ENCODE assay signal across 9 cellular contexts in the genomic region with DNA sequence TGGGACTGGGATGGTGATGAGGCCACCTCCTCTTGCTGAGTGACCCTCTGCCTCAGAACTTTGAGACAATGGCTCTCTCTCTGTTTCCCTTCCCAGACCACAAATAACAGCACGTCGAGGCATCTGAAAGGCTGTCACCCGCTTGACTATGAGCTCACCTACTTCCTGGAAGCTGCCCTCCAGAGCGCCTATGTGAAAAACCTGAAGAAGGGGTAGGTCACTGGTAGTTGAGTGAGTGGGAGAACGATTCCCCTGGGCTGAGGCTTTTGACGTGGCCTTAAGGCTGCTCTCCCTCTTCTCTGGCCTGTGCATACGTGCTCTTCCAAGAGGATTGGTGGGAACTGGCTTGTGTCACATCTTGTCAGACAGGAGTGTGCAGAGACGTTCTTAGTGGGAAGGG. TPM values are rescaled to one million over a fixed set of nuclear protein-coding genes. Genes with fewer than 3 reads are reported as not detected.
DNase-seq lines count a peak whose midpoint lies in the region; ATAC-seq and TF ChIP-seq lines count a peak whose summit lies in the region.
"Had no signal": no experiment of that assay in that cellular context is flagged by ENCODE, and none has a peak within 500 bp of the region (broad histone marks: within the 10 kb centered on the region; RNA-seq: fewer than 3 reads in every experiment).

No MANE protein-coding gene starts in this region.

- no peak overlapping the region for H4K91ac ChIP-seq in trophoblast cell (ENCODE audit: low read depth, low read length)

- H3K79me1 ChIP-seq in trophoblast cell (ENCODE audit: low read length), result no peaks in the 10 kb centered on the region

- H3K9ac ChIP-seq in trophoblast cell (ENCODE audit: low read length), result no peak overlapping the region

- H2AFZ ChIP-seq in trophoblast cell (ENCODE audit: insufficient read depth, low read length, poor library complexity), result no peak overlapping the region

- H3K4me3 Mint-ChIP-seq in activated CD8-positive, alpha-beta memory T cell treated with anti-CD3 and anti-CD28 coated beads, Interleukin-2, amount 10 ng/mL, durations not matched to agents 7 days and 5 days, result peak overlapping the region; percentile 46

- H4K8ac ChIP-seq in trophoblast cell (ENCODE audit: low read depth, low read length), result peak overlapping the region; percentile 40

- H2BK12ac ChIP-seq in trophoblast cell (ENCODE audit: low read length), result no peak overlapping the region

- no peak overlapping the region for H4K12ac ChIP-seq in trophoblast cell (ENCODE audit: low read depth, low read length)

- H3K18ac ChIP-seq in trophoblast cell (ENCODE audit: low read length), result no peak overlapping the region

- H3K9me3 Mint-ChIP-seq in activated CD8-positive, alpha-beta memory T cell treated with anti-CD3 and anti-CD28 coated beads, Interleukin-2, amount 10 ng/mL, durations not matched to agents 7 days and 5 days (ENCODE audit: low read depth), result no peaks in the 10 kb centered on the region

- WGBS in trophoblast cell (ENCODE audit: extremely low coverage, insufficient coverage, insufficient read length), result no CpG with 5 or more reads among the region's 8 CpGs

- peak; percentile 32 for ATAC-seq in HG02885 (IDR thresholded peaks at IDR 0.05; ENCODE audit: poor library complexity, unreplicated experiment)
- ATAC-seq in activated CD8-positive, alpha-beta memory T cell treated with anti-CD3 and anti-CD28 coated beads, Interleukin-2, amount 10 ng/mL, durations not matched to agents 7 days and 5 days, result peak; percentile 83
- no peak for ATAC-seq in GM18502 (IDR thresholded peaks at IDR 0.05; ENCODE audit: poor library complexity, unreplicated experiment)

- H3K4me2 ChIP-seq in trophoblast cell (ENCODE audit: low read length), result no peak overlapping the region

- H2AK5ac ChIP-seq in trophoblast cell (ENCODE audit: low read length), result no peak overlapping the region

- H3K4ac ChIP-seq in trophoblast cell (ENCODE audit: low read depth, low read length), result no peak overlapping the region

- H3K27me3 Mint-ChIP-seq in activated CD8-positive, alpha-beta memory T cell treated with anti-CD3 and anti-CD28 coated beads, Interleukin-2, amount 10 ng/mL, durations not matched to agents 7 days and 5 days, result no peaks in the 10 kb centered on the region

- H3K36me3 Mint-ChIP-seq in activated CD8-positive, alpha-beta memory T cell treated with anti-CD3 and anti-CD28 coated beads, Interleukin-2, amount 10 ng/mL, durations not matched to agents 7 days and 5 days, result peaks cover 28% of the 10 kb centered on the region

- H3K27me3 ChIP-seq in trophoblast cell (ENCODE audit: insufficient read depth, low read length), result no peaks in the 10 kb centered on the region

- TF ChIP-seq CTCF in GM12865 (IDR thresholded peaks at IDR 0.05; ENCODE audit: insufficient read depth, low read depth, low read length, missing control alignments), result no peak

- no peak overlapping the region for H2BK5ac ChIP-seq in trophoblast cell (ENCODE audit: low read depth, low read length, poor library complexity)

- no peaks in the 10 kb centered on the region for H3K79me2 ChIP-seq in trophoblast cell (ENCODE audit: control insufficient read depth, insufficient read depth, low read length, poor library complexity)

- H3K27ac Mint-ChIP-seq in activated CD8-positive, alpha-beta memory T cell treated with anti-CD3 and anti-CD28 coated beads, Interleukin-2, amount 10 ng/mL, durations not matched to agents 7 days and 5 days, result peak overlapping the region; percentile 91

- H3K4me1 ChIP-seq in trophoblast cell (ENCODE audit: control insufficient read depth in 1 of 2, insufficient read depth in 2 of 2, low read length in 2 of 2), result peaks cover 12 to 20% of the 10 kb centered on the region in 2 experiments

- H3K27ac ChIP-seq in trophoblast cell (ENCODE audit: low read depth, low read length), result peak overlapping the region; percentile 22

- H3K23ac ChIP-seq in trophoblast cell (ENCODE audit: low read length), result no peak overlapping the region

- no peak overlapping the region for H2BK120ac ChIP-seq in trophoblast cell (ENCODE audit: insufficient read depth, low read length, poor library complexity)

- H3K36me3 ChIP-seq in trophoblast cell (ENCODE audit: control insufficient read depth in 1 of 2, insufficient read depth in 2 of 2, low read length in 2 of 2), result peaks cover 43 to 51% of the 10 kb centered on the region in 2 experiments

- H3K9me3 ChIP-seq in trophoblast cell (ENCODE audit: insufficient read depth, low read depth, low read length), result no peaks in the 10 kb centered on the region

- H3K14ac ChIP-seq in trophoblast cell (ENCODE audit: low read length), result no peak overlapping the region

- CTCF ChIA-PET in activated CD8-positive, alpha-beta memory T cell treated with anti-CD3 and anti-CD28 coated beads, Interleukin-2, amount 10 ng/mL, durations not matched to agents 7 days and 5 days (lab: Charles Lee), result interaction anchor here (1.0 to 2.0 kb wide), 3 partner anchors 10 to 344 kb away, joined by 3 to 4 read pairs (median 3); no protein-coding TSS in a partner anchor

- DNase-seq in GM12865 (ENCODE audit: low read depth) (peak; percentile 70), trophoblast cell (no peak), GF-D8 (lab: John Stamatoyannopoulos, UW) (no peak), NCI-H2029 treated with DMSO at 0.1 percent for 48 hours (lab: John Stamatoyannopoulos, UW) (no peak)
- DNase-seq in activated CD8-positive, alpha-beta memory T cell treated with anti-CD3 and anti-CD28 coated beads, Interleukin-2, amount 10 ng/mL, durations not matched to agents 7 days and 5 days, result peak; percentile 72
- DNase-seq: activated effector memory CD4-positive, alpha-beta T cell treated with anti-CD3 and anti-CD28 coated beads, Interleukin-2, amount 50 U/mL, for 16 hours; NCI-H526 treated with DMSO at 0.1 percent for 48 hours had no signal

- H3K4me1 Mint-ChIP-seq in activated CD8-positive, alpha-beta memory T cell treated with anti-CD3 and anti-CD28 coated beads, Interleukin-2, amount 10 ng/mL, durations not matched to agents 7 days and 5 days, result peaks cover 59% of the 10 kb centered on the region

- H3K4me3 ChIP-seq in GM12865 (ENCODE audit: low read depth, low read length) (no peak overlapping the region), trophoblast cell (ENCODE audit: low read depth, low read length) (no peak overlapping the region)

RNA-seq across cellular contexts. Expression of a gene that starts 37.7 kb away (rescaled TPM):
- total RNA-seq in activated CD8-positive, alpha-beta memory T cell treated with anti-CD3 and anti-CD28 coated beads, Interleukin-2, amount 10 ng/mL, durations not matched to agents 7 days and 5 days, result 10 to 100 TPM; 67.5 to 79.0 TPM
- 31.2 and 33.6 TPM in 2 replicates for polyA plus RNA-seq in trophoblast cell (2013)

Comparison
In these comparisons a context has a peak if more than half of its experiments do, and no peak if none do; other contexts are left out.
1. DNase-seq: peak in GM12865 (single experiment) and activated CD8-positive, alpha-beta memory T cell treated with anti-CD3 and anti-CD28 coated beads, Interleukin-2, amount 10 ng/mL, durations not matched to agents 7 days and 5 days (single experiment); none in trophoblast cell (0 of 2), GF-D8 (single experiment) and NCI-H2029 treated with DMSO at 0.1 percent for 48 hours (single experiment).